1 cellular context compared by ENCODE assay signal in the genomic region with DNA sequence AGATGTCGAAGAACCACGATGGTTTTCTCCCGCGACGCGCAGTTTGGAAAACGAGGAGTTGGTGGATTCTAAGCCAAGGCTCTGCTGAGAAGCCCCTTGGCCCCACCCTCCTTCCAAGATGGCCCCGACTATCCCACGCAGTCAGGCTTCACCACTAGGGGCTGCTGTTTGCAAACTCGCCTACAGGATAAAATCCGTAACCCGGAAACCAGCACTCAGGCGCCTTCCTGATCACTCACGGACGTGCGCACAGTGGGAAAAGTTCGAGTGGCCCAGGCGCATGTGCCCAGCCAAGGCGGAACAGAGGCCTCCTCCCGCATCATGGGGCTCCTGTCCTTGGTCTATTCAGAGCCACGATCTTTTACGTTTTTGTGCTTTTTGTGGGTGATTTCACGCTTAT.
TF ChIP-seq lines count a peak whose summit lies in the region.

No MANE protein-coding gene starts in this region.

TF ChIP-seq in A549, 52 proteins besides CTCF, POLR2A, EP300 and RAD21 (continued from another document):
- TF ChIP-seq, protein P1, sequence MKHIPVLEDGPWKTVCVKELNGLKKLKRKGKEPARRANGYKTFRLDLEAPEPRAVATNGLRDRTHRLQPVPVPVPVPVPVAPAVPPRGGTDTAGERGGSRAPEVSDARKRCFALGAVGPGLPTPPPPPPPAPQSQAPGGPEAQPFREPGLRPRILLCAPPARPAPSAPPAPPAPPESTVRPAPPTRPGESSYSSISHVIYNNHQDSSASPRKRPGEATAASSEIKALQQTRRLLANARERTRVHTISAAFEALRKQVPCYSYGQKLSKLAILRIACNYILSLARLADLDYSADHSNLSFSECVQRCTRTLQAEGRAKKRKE (CRISPR knock-in tag; IDR thresholded peaks at IDR 0.05; ENCODE audit: low read depth), result no peak
- TF ChIP-seq, protein P2, sequence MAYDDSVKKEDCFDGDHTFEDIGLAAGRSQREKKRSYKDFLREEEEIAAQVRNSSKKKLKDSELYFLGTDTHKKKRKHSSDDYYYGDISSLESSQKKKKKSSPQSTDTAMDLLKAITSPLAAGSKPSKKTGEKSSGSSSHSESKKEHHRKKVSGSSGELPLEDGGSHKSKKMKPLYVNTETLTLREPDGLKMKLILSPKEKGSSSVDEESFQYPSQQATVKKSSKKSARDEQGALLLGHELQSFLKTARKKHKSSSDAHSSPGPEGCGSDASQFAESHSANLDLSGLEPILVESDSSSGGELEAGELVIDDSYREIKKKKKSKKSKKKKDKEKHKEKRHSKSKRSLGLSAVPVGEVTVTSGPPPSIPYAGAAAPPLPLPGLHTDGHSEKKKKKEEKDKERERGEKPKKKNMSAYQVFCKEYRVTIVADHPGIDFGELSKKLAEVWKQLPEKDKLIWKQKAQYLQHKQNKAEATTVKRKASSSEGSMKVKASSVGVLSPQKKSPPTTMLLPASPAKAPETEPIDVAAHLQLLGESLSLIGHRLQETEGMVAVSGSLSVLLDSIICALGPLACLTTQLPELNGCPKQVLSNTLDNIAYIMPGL (CRISPR knock-in tag; IDR thresholded peaks at IDR 0.05; ENCODE audit: borderline replicate concordance), result no peak
- TF ChIP-seq MAZ (IDR thresholded peaks at IDR 0.05; ENCODE audit: borderline replicate concordance, low read depth, low read length) (no peak), GATA3 (IDR thresholded peaks at IDR 0.05; ENCODE audit: borderline replicate concordance) (no peak)
